ENCODE assay signal across 8 cellular contexts in the genomic region with DNA sequence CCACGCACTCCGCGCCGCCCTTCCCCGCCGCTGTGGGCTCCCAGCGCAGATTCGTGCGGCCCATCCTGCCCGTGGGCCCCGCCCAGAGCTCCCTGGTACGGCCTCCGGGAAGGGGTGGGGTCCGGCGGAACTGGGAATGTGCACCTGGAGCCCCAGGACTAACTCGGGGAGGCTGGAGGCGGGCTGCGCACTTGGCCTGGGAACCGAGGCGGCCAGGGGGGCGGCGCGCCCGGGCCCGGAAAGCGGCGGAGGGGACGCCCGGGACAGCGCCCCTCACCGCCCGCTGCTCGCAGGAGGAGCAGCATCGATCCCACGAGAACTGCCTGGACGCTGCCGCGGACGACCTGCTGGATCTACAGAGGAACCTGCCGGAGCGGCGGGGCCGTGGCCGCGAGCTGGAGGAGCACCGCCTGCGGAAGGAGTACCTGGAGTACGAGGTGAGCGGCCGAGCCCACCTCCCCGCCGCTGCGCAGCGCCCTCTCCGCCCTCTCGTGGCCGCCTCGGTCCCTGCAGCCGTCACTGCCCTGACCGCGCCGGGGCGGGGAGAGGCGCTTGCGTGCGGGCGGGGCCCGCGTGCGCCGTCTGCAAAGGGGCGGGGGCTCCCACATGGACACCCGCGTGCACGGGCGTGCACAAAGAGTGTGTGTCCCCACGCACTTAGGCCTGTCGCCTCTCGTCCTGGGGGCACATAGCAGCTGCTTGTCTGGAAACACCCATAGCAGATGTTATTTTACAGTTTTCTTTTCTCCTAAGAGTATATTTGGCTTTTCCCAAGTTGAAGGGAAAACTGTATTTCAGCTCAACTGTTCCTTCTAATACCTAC. TPM values are rescaled to one million over a fixed set of nuclear protein-coding genes. Genes with fewer than 3 reads are reported as not detected.
DNase-seq lines count a peak whose midpoint lies in the region; ATAC-seq lines count a peak whose summit lies in the region.

No MANE protein-coding gene starts in this region.

- H3K4me1 ChIP-seq in NT2/D1 (ENCODE audit: insufficient read depth, insufficient read length), result peaks cover under 1% of the 10 kb centered on the region
- peaks cover 0 to 18% of the 10 kb centered on the region in 2 donors for H3K4me1 ChIP-seq in esophagus (ENCODE audit: control insufficient read depth in 2 of 2, insufficient read depth in 2 of 2, low read length in 1 of 2)
- H3K4me1 ChIP-seq in mucosa of stomach (ENCODE audit: control insufficient read depth, insufficient read depth, low read length), result peaks cover 16% of the 10 kb centered on the region

- H3K27me3 Mint-ChIP-seq in activated T-cell treated with anti-CD3 and anti-CD28 coated beads, Interleukin-2, amount 50 U/mL, for 4 hours (ENCODE audit: low read depth), result no peaks in the 10 kb centered on the region

- no peaks in the 10 kb centered on the region for H3K9me3 Mint-ChIP-seq in activated T-cell treated with anti-CD3 and anti-CD28 coated beads, Interleukin-2, amount 50 U/mL, for 4 hours

- peaks cover 32% of the 10 kb centered on the region for H3K4me1 Mint-ChIP-seq in activated T-cell treated with anti-CD3 and anti-CD28 coated beads, Interleukin-2, amount 50 U/mL, for 4 hours (ENCODE audit: low read depth)

- peaks cover 38% of the 10 kb centered on the region for H3K36me3 Mint-ChIP-seq in activated T-cell treated with anti-CD3 and anti-CD28 coated beads, Interleukin-2, amount 50 U/mL, for 4 hours (ENCODE audit: insufficient read depth)

- H3K4me3 ChIP-seq in NT2/D1 (ENCODE audit: insufficient read length, low read depth) (peak overlapping the region; percentile 61), esophagus (ENCODE audit: low read depth in 1 of 2, low read length in 2 of 2) (peak overlapping the region; percentile 58 to 75), mucosa of stomach (ENCODE audit: low read length) (peak overlapping the region; percentile 33)

- H3K36me3 ChIP-seq in NT2/D1 (ENCODE audit: insufficient read depth, insufficient read length, low read length), result no peaks in the 10 kb centered on the region
- peaks cover 0 to 36% of the 10 kb centered on the region in 2 donors for H3K36me3 ChIP-seq in esophagus (ENCODE audit: control insufficient read depth in 2 of 2, insufficient read depth in 2 of 2, low read length in 1 of 2)
- H3K36me3 ChIP-seq in mucosa of stomach (ENCODE audit: control insufficient read depth, insufficient read depth, low read length), result no peaks in the 10 kb centered on the region

- DNase-seq in NCI-H2107 treated with DMSO at 0.1 percent for 48 hours (lab: John Stamatoyannopoulos, UW; ENCODE audit: unreplicated experiment) (peak; percentile 27), NCI-H2107 (lab: John Stamatoyannopoulos, UW) (no peak), NT2/D1 (ENCODE audit: low read depth, low spot score) (peak; percentile 77)
- DNase-seq in activated T-cell treated with anti-CD3 and anti-CD28 coated beads, Interleukin-2, amount 50 U/mL, for 4 hours, result peak; percentile 70
- peak; percentile 90 for DNase-seq in stimulated activated CD8-positive, alpha-beta memory T cell treated with anti-CD3 and anti-CD28 coated beads, Interleukin-4, amount 100 ng/mL, for 48 hours

- peaks cover 24% of the 10 kb centered on the region for H3K27me3 ChIP-seq in NT2/D1 (ENCODE audit: insufficient read depth, insufficient read length)
- no peaks in the 10 kb centered on the region for H3K27me3 ChIP-seq in esophagus (ENCODE audit: control insufficient read depth in 1 of 2, insufficient read depth in 2 of 2, low read length in 2 of 2)
- no peaks in the 10 kb centered on the region for H3K27me3 ChIP-seq in mucosa of stomach (ENCODE audit: control insufficient read depth, insufficient read depth, low read length)

- peak overlapping the region; percentile 88 to 94 for H3K27ac ChIP-seq in esophagus (ENCODE audit: low read depth in 2 of 2, low read length in 1 of 2)

- peak overlapping the region; percentile 79 for H3K9ac ChIP-seq in NT2/D1 (ENCODE audit: insufficient read length, low read depth)
- H3K9ac ChIP-seq in mucosa of stomach (ENCODE audit: low read length), result peak overlapping the region; percentile 66

- ATAC-seq in HG03159 (IDR thresholded peaks at IDR 0.05; ENCODE audit: unreplicated experiment), result peak; percentile 75
- ATAC-seq in activated T-cell treated with anti-CD3 and anti-CD28 coated beads, Interleukin-2, amount 50 U/mL, for 4 hours, result peak; percentile 84 to 90

- no peaks in the 10 kb centered on the region for H3K9me3 ChIP-seq in NT2/D1 (ENCODE audit: insufficient read depth, low read length)
- no peaks in the 10 kb centered on the region for H3K9me3 ChIP-seq in esophagus (ENCODE audit: control insufficient read depth in 2 of 2, insufficient read depth in 1 of 2, low read depth in 1 of 2, low read length in 1 of 2)
- no peaks in the 10 kb centered on the region for H3K9me3 ChIP-seq in mucosa of stomach (ENCODE audit: control insufficient read depth, low read length)

- 8 to 9% methylated on average over 64 to 79 of the region's 79 CpGs for WGBS in esophagus, 2 donors

- no peak overlapping the region for H3K4me3 Mint-ChIP-seq in activated T-cell treated with anti-CD3 and anti-CD28 coated beads, Interleukin-2, amount 50 U/mL, for 4 hours

RNA-seq across cellular contexts. Expression of a gene that starts 25.2 kb away (rescaled TPM):
- total RNA-seq in activated T-cell treated with anti-CD3 and anti-CD28 coated beads, Interleukin-2, amount 50 U/mL, for 4 hours, result 100 to 1,000 TPM; 155 to 172 (median 164) TPM
- 10 to 100 TPM; 18.1 to 32.6 TPM for polyA plus RNA-seq in esophagus
